Comparison of ENCODE assay signal across 1 cellular context in the genomic region with DNA sequence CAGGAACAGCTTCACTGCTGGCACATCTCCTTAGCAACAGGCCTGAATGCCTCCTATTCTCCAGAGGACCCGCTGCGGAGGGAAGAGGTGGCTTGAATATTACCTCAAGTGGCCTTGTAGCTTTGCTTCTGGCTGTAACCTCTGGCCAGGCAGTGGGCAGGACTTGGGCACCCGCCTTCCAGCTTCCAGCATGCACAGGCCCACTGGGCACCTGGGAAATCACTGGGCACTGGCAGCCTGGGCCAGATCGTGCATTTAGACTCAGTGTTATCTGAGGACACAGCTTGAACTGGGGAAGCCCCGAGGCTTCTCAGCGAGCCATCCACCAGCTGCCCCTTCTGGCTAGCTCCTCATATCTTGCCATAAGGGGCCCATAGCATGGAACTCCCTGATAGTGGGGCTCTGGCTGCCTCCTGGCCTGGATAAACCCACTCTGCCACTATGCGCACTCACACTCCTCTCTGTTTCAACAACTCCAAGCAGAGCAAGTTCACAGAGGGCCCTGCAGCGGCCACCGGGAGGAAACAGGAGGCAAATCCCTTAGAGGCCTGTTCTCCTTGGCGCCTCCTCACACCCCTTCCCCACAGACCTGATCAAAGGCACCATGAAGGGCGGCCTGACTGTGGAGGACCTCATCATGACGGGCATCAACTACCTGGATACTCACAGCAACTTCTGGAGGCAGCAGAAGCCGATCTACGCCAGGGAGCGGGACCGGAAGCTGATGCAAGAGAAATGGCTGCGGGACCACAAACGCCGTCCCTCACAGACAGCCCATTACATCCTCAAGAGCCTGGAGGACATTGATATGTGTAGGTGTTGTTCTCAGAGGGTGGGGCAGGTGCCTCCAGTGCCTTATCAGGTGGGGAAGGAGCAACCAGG.
TF ChIP-seq lines count a peak whose summit lies in the region.

No MANE protein-coding gene starts in this region.

TF ChIP-seq in K562, 482 proteins besides CTCF, POLR2A, EP300 and RAD21 (continued from another document and continues in another):
- TF ChIP-seq, protein P1, sequence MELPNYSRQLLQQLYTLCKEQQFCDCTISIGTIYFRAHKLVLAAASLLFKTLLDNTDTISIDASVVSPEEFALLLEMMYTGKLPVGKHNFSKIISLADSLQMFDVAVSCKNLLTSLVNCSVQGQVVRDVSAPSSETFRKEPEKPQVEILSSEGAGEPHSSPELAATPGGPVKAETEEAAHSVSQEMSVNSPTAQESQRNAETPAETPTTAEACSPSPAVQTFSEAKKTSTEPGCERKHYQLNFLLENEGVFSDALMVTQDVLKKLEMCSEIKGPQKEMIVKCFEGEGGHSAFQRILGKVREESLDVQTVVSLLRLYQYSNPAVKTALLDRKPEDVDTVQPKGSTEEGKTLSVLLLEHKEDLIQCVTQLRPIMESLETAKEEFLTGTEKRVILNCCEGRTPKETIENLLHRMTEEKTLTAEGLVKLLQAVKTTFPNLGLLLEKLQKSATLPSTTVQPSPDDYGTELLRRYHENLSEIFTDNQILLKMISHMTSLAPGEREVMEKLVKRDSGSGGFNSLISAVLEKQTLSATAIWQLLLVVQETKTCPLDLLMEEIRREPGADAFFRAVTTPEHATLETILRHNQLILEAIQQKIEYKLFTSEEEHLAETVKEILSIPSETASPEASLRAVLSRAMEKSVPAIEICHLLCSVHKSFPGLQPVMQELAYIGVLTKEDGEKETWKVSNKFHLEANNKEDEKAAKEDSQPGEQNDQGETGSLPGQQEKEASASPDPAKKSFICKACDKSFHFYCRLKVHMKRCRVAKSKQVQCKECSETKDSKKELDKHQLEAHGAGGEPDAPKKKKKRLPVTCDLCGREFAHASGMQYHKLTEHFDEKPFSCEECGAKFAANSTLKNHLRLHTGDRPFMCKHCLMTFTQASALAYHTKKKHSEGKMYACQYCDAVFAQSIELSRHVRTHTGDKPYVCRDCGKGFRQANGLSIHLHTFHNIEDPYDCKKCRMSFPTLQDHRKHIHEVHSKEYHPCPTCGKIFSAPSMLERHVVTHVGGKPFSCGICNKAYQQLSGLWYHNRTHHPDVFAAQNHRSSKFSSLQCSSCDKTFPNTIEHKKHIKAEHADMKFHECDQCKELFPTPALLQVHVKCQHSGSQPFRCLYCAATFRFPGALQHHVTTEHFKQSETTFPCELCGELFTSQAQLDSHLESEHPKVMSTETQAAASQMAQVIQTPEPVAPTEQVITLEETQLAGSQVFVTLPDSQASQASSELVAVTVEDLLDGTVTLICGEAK (IDR thresholded peaks at IDR 0.05), result peak; percentile 33; the same call in 1 of the 2 replicates
- TF ChIP-seq, protein P1 (CRISPR knock-in tag; IDR thresholded peaks at IDR 0.05), result no peak
- TF ChIP-seq HSF4 (CRISPR knock-in tag; IDR thresholded peaks at IDR 0.05; ENCODE audit: borderline replicate concordance) (no peak), BHLHE40 (IDR thresholded peaks at IDR 0.05; ENCODE audit: low read length) (peak; percentile 17; the same call in 1 of the 2 replicates), BDP1 (IDR thresholded peaks at IDR 0.05; ENCODE audit: insufficient read depth, insufficient read length) (no peak), POLR2H (tag; IDR thresholded peaks at IDR 0.05; ENCODE audit: low read depth) (no peak), MTA2 (IDR thresholded peaks at IDR 0.05; ENCODE audit: low read depth) (peak; percentile 65), ZNF282 (CRISPR knock-in tag; IDR thresholded peaks at IDR 0.05) (no peak), KLF1 (tag; IDR thresholded peaks at IDR 0.05) (no peak), ZNF436 (CRISPR knock-in tag; IDR thresholded peaks at IDR 0.05) (no peak), TAF7 (tag; IDR thresholded peaks at IDR 0.05) (no peak), MYNN (IDR thresholded peaks at IDR 0.05) (peak; percentile 59; the same call in 1 of the 2 replicates), MYNN (CRISPR knock-in tag; IDR thresholded peaks at IDR 0.05) (no peak), MEF2D (tag; conservative IDR thresholded peaks at IDR 0.05; ENCODE audit: low read depth) (no peak), SPI1 (IDR thresholded peaks at IDR 0.05; ENCODE audit: borderline replicate concordance, low read depth, low read length) (no peak), FOXA1 (IDR thresholded peaks at IDR 0.05; ENCODE audit: borderline replicate concordance) (no peak), RBM39 (optimal IDR thresholded peaks at IDR 0.05; ENCODE audit: low read depth, low read length) (no peak), MAZ (CRISPR knock-in tag; conservative IDR thresholded peaks at IDR 0.05 in 1 of 2, IDR thresholded peaks at IDR 0.05 in 1 of 2) (no peak)
- TF ChIP-seq, protein P2, sequence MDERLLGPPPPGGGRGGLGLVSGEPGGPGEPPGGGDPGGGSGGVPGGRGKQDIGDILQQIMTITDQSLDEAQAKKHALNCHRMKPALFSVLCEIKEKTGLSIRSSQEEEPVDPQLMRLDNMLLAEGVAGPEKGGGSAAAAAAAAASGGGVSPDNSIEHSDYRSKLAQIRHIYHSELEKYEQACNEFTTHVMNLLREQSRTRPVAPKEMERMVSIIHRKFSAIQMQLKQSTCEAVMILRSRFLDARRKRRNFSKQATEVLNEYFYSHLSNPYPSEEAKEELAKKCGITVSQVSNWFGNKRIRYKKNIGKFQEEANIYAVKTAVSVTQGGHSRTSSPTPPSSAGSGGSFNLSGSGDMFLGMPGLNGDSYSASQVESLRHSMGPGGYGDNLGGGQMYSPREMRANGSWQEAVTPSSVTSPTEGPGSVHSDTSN (CRISPR knock-in tag; IDR thresholded peaks at IDR 0.05; ENCODE audit: low read depth), result no peak
- TF ChIP-seq, protein P2 (tag; conservative IDR thresholded peaks at IDR 0.05; ENCODE audit: low read depth), result no peak
- TF ChIP-seq, protein P3, sequence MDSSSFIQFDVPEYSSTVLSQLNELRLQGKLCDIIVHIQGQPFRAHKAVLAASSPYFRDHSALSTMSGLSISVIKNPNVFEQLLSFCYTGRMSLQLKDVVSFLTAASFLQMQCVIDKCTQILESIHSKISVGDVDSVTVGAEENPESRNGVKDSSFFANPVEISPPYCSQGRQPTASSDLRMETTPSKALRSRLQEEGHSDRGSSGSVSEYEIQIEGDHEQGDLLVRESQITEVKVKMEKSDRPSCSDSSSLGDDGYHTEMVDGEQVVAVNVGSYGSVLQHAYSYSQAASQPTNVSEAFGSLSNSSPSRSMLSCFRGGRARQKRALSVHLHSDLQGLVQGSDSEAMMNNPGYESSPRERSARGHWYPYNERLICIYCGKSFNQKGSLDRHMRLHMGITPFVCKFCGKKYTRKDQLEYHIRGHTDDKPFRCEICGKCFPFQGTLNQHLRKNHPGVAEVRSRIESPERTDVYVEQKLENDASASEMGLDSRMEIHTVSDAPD (CRISPR knock-in tag; IDR thresholded peaks at IDR 0.05), result no peak
- TF ChIP-seq, protein P4, sequence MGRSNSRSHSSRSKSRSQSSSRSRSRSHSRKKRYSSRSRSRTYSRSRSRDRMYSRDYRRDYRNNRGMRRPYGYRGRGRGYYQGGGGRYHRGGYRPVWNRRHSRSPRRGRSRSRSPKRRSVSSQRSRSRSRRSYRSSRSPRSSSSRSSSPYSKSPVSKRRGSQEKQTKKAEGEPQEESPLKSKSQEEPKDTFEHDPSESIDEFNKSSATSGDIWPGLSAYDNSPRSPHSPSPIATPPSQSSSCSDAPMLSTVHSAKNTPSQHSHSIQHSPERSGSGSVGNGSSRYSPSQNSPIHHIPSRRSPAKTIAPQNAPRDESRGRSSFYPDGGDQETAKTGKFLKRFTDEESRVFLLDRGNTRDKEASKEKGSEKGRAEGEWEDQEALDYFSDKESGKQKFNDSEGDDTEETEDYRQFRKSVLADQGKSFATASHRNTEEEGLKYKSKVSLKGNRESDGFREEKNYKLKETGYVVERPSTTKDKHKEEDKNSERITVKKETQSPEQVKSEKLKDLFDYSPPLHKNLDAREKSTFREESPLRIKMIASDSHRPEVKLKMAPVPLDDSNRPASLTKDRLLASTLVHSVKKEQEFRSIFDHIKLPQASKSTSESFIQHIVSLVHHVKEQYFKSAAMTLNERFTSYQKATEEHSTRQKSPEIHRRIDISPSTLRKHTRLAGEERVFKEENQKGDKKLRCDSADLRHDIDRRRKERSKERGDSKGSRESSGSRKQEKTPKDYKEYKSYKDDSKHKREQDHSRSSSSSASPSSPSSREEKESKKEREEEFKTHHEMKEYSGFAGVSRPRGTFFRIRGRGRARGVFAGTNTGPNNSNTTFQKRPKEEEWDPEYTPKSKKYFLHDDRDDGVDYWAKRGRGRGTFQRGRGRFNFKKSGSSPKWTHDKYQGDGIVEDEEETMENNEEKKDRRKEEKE (IDR thresholded peaks at IDR 0.05; ENCODE audit: borderline replicate concordance in 1 of 2, control insufficient read depth in 1 of 2, low read depth in 2 of 2, low read length in 1 of 2), result no peak
- TF ChIP-seq, protein P5, sequence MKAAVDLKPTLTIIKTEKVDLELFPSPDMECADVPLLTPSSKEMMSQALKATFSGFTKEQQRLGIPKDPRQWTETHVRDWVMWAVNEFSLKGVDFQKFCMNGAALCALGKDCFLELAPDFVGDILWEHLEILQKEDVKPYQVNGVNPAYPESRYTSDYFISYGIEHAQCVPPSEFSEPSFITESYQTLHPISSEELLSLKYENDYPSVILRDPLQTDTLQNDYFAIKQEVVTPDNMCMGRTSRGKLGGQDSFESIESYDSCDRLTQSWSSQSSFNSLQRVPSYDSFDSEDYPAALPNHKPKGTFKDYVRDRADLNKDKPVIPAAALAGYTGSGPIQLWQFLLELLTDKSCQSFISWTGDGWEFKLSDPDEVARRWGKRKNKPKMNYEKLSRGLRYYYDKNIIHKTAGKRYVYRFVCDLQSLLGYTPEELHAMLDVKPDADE (conservative IDR thresholded peaks at IDR 0.05; ENCODE audit: control insufficient read depth, low read depth, low read length), result peak; percentile 64; the same call in 1 of the 2 replicates
- TF ChIP-seq, protein P6, sequence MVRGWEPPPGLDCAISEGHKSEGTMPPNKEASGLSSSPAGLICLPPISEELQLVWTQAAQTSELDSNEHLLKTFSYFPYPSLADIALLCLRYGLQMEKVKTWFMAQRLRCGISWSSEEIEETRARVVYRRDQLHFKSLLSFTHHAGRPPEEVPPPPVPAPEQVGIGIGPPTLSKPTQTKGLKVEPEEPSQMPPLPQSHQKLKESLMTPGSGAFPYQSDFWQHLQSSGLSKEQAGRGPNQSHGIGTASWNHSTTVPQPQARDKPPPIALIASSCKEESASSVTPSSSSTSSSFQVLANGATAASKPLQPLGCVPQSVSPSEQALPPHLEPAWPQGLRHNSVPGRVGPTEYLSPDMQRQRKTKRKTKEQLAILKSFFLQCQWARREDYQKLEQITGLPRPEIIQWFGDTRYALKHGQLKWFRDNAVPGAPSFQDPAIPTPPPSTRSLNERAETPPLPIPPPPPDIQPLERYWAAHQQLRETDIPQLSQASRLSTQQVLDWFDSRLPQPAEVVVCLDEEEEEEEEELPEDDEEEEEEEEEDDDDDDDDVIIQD (CRISPR knock-in tag; IDR thresholded peaks at IDR 0.05), result no peak
- TF ChIP-seq, protein P7, sequence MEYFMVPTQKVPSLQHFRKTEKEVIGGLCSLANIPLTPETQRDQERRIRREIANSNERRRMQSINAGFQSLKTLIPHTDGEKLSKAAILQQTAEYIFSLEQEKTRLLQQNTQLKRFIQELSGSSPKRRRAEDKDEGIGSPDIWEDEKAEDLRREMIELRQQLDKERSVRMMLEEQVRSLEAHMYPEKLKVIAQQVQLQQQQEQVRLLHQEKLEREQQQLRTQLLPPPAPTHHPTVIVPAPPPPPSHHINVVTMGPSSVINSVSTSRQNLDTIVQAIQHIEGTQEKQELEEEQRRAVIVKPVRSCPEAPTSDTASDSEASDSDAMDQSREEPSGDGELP (CRISPR knock-in tag; IDR thresholded peaks at IDR 0.05; ENCODE audit: borderline replicate concordance), result no peak
- TF ChIP-seq, protein P8, sequence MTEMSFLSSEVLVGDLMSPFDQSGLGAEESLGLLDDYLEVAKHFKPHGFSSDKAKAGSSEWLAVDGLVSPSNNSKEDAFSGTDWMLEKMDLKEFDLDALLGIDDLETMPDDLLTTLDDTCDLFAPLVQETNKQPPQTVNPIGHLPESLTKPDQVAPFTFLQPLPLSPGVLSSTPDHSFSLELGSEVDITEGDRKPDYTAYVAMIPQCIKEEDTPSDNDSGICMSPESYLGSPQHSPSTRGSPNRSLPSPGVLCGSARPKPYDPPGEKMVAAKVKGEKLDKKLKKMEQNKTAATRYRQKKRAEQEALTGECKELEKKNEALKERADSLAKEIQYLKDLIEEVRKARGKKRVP (CRISPR knock-in tag; IDR thresholded peaks at IDR 0.05), result peak; percentile 86
